1 cellular context compared by ENCODE assay signal in genomic region chr11:47348859-47349258, GRCh38.
TF ChIP-seq lines count a peak whose summit lies in the region.

No MANE protein-coding gene starts in this region.

TF ChIP-seq in K562, 482 proteins besides CTCF, POLR2A, EP300 and RAD21:
- TF ChIP-seq SMC3 (conservative IDR thresholded peaks at IDR 0.05; ENCODE audit: insufficient read depth, low read depth, low read length) (0 out of 2 replicates have a peak, but pooled peaks have one; percentile 3), CEBPB (tag; IDR thresholded peaks at IDR 0.05) (peak; percentile 17; the same call in 1 of the 2 replicates), CREB5 (CRISPR knock-in tag; IDR thresholded peaks at IDR 0.05) (no peak)
